29 cellular contexts compared by ENCODE assay signal in the genomic region with DNA sequence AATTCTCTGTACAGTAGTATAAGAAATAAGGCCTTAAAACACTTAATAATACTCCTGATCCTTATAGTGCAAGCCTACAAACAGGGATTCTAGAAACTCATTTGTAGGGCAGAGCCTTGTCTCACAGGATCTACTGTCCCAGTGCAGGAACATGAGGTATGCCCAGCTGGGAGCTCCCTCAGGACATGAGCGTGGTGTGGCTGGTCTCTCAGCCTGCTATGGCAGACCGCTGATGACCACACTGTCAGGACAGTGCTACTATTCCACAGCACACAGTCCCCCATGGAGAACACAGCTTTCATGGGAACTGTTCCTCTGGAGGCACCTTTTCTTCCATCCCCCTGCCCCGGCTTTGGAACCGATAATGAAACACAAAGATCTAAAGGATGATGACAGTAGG.
"Had no signal": no experiment of that assay in that cellular context is flagged by ENCODE, and none has a peak within 500 bp of the region (broad histone marks: within the 10 kb centered on the region; RNA-seq: fewer than 3 reads in every experiment).

No MANE protein-coding gene starts in this region.

- H3K27me3 Mint-ChIP-seq: naive thymus-derived CD4-positive, alpha-beta T cell; natural killer cell treated with Interleukin-12 subunit alpha and Interleukin-12 subunit beta and Interleukin-15 and Interleukin-18, amount 100 ng/mL, for 72 hours; stimulated activated naive B cell treated with anti-CD40 and anti-IgM and Interleukin-4, amounts not matched to agents 10 μg/mL and 1 μg/mL and 100 μg/mL, for 72 hours had no signal

- H3K4me3 Mint-ChIP-seq: immature natural killer cell; mesothelial cell of epicardium; naive thymus-derived CD4-positive, alpha-beta T cell; natural killer cell treated with Interleukin-12 subunit alpha and Interleukin-12 subunit beta and Interleukin-15 and Interleukin-18, amount 100 ng/mL, for 72 hours; stimulated activated naive B cell treated with anti-CD40 and anti-IgM and Interleukin-4, amounts not matched to agents 10 μg/mL and 1 μg/mL and 100 μg/mL, for 72 hours had no signal

- H3K9me3 Mint-ChIP-seq: immature natural killer cell; mesothelial cell of epicardium; naive thymus-derived CD4-positive, alpha-beta T cell; natural killer cell treated with Interleukin-12 subunit alpha and Interleukin-12 subunit beta and Interleukin-15 and Interleukin-18, amount 100 ng/mL, for 72 hours; stimulated activated naive B cell treated with anti-CD40 and anti-IgM and Interleukin-4, amounts not matched to agents 10 μg/mL and 1 μg/mL and 100 μg/mL, for 72 hours had no signal

- H3K27ac Mint-ChIP-seq: immature natural killer cell; mesothelial cell of epicardium; naive thymus-derived CD4-positive, alpha-beta T cell; natural killer cell treated with Interleukin-12 subunit alpha and Interleukin-12 subunit beta and Interleukin-15 and Interleukin-18, amount 100 ng/mL, for 72 hours; stimulated activated naive B cell treated with anti-CD40 and anti-IgM and Interleukin-4, amounts not matched to agents 10 μg/mL and 1 μg/mL and 100 μg/mL, for 72 hours had no signal

- FAIRE-seq: kidney, pancreas had no signal

- H3K9me3 ChIP-seq: left lung, lower lobe of right lung, pancreas, prostate gland, sigmoid colon, stomach, testis, thyroid gland, transverse colon, upper lobe of left lung, vagina had no signal

- H3K27ac ChIP-seq: left lung, lower lobe of right lung, pancreas, prostate gland, sigmoid colon, stomach, testis, thyroid gland, transverse colon, upper lobe of left lung, vagina had no signal

- ATAC-seq: left colon; left lung; lower lobe of right lung; naive thymus-derived CD4-positive, alpha-beta T cell; pancreas; right cardiac atrium; stimulated activated naive B cell treated with anti-CD40 and anti-IgM and Interleukin-4, amounts not matched to agents 10 μg/mL and 1 μg/mL and 100 μg/mL, for 72 hours; stimulated activated naive CD8-positive, alpha-beta T cell treated with anti-CD3 and anti-CD28 coated beads, Interleukin-15, Interleukin-2, amounts not matched to agents 100 U/mL and 50 U/mL, for 24 hours had no signal

- H3K27me3 ChIP-seq: left lung, pancreas, sigmoid colon, stomach, testis, thyroid gland, transverse colon, upper lobe of left lung, vagina had no signal

- H3K4me3 ChIP-seq: left lung, lower lobe of right lung, pancreas, prostate gland, sigmoid colon, stomach, testis, thyroid gland, transverse colon, upper lobe of left lung, vagina had no signal

- H3K36me3 ChIP-seq: prostate gland, transverse colon had no signal

- DNase-seq: hippocampal formation; immature natural killer cell; kidney; left colon; left lung; lower lobe of right lung; mammary epithelial cell; naive thymus-derived CD4-positive, alpha-beta T cell; nucleus accumbens; pancreas; posterior cingulate gyrus; retina; right cardiac atrium; sigmoid colon; stimulated activated CD4-positive, alpha-beta T cell treated with anti-CD3 and anti-CD28 coated beads, Interleukin-12 subunit alpha, Interleukin-12 subunit beta, amount 100 ng/mL, for 4 hours; stimulated activated CD4-positive, alpha-beta T cell treated with anti-CD3 and anti-CD28 coated beads, Interleukin-15, amount 100 ng/mL, for 24 hours; stimulated activated CD4-positive, alpha-beta T cell treated with anti-CD3 and anti-CD28 coated beads, Interleukin-2, amount 100 ng/mL, for 24 hours; stimulated activated CD4-positive, alpha-beta T cell treated with anti-CD3 and anti-CD28 coated beads, Interleukin-4, amount 100 ng/mL, for 1 hour; stimulated activated naive B cell treated with anti-CD40 and anti-IgM and Interleukin-4, amounts not matched to agents 10 μg/mL and 1 μg/mL and 100 μg/mL, for 72 hours; stimulated activated naive CD8-positive, alpha-beta T cell treated with anti-CD3 and anti-CD28 coated beads, Interleukin-15, Interleukin-2, amounts not matched to agents 100 U/mL and 50 U/mL, for 24 hours; stomach; testis; thyroid gland; transverse colon; upper lobe of left lung had no signal

- H3K36me3 Mint-ChIP-seq: natural killer cell treated with Interleukin-12 subunit alpha and Interleukin-12 subunit beta and Interleukin-15 and Interleukin-18, amount 100 ng/mL, for 72 hours had no signal

- H3K4me1 ChIP-seq: left lung, lower lobe of right lung, prostate gland, sigmoid colon, stomach, testis, thyroid gland, transverse colon, upper lobe of left lung, vagina had no signal

- H3K4me1 Mint-ChIP-seq: immature natural killer cell, mesothelial cell of epicardium had no signal
